20 cellular contexts compared by ENCODE assay signal in genomic region chr3:180040966-180041365, GRCh38. TPM values are rescaled to one million over a fixed set of nuclear protein-coding genes. Genes with fewer than 3 reads are reported as not detected.
"Had no signal": no experiment of that assay in that cellular context is flagged by ENCODE, and none has a peak within 500 bp of the region (broad histone marks: within the 10 kb centered on the region; RNA-seq: fewer than 3 reads in every experiment).

No MANE protein-coding gene starts in this region.

- H3K27me3 ChIP-seq: dorsolateral prefrontal cortex, vagina had no signal

- H3K4me3 ChIP-seq: adrenal gland, dorsolateral prefrontal cortex, gastrocnemius medialis, left lung, skin epidermis, transverse colon, vagina had no signal

- H3K4me1 ChIP-seq: adrenal gland had no signal

- H3K9me3 ChIP-seq: adrenal gland, gastrocnemius medialis, left lung, transverse colon, vagina had no signal

- DNase-seq: activated B cell treated with CpG ODN at 0.5 μM for 24 hours; activated CD4-positive, alpha-beta memory T cell treated with anti-CD3 and anti-CD28 coated beads for 36 hours; activated CD4-positive, alpha-beta T cell treated with anti-CD3 and anti-CD28 coated beads for 4 hours; activated gamma-delta T cell treated with Interleukin-2 at 50 U/mL for 16 hours; activated T-cell treated with anti-CD3 and anti-CD28 coated beads for 4 hours; adrenal gland; caudate nucleus; dorsolateral prefrontal cortex; gastrocnemius medialis; head of caudate nucleus; kidney; left lung; midbrain; retina; transverse colon had no signal

- H3K27ac ChIP-seq: adrenal gland, dorsolateral prefrontal cortex, gastrocnemius medialis, left lung, skin epidermis, transverse colon, vagina had no signal

- ATAC-seq: activated naive CD4-positive, alpha-beta T cell treated with anti-CD3 and anti-CD28 coated beads, Interleukin-2, amount 50 U/mL, for 72 hours; gastrocnemius medialis; left lung had no signal

- H3K36me3 ChIP-seq: adrenal gland, gastrocnemius medialis, left lung, transverse colon, vagina had no signal

RNA-seq across cellular contexts. Expression of gene PEX5L, which starts 4.2 kb away (rescaled TPM):
- total RNA-seq: activated B cell treated with CpG ODN at 0.5 μM for 24 hours; activated CD4-positive, alpha-beta memory T cell treated with anti-CD3 and anti-CD28 coated beads for 36 hours; activated naive CD4-positive, alpha-beta T cell treated with anti-CD3 and anti-CD28 coated beads, Interleukin-2, amount 50 U/mL, for 72 hours; kidney; left lung; lung microvascular endothelial cell; T-helper 2 cell treated with Interferon-gamma antibody and Interleukin-4, amounts not matched to agents 100 ng/mL and 5 ng/mL, for 36 hours; vagina had no signal
